Comparison of ENCODE assay signal across 13 cellular contexts in genomic region chr17:76120658-76121008, GRCh38. TPM values are rescaled to one million over a fixed set of nuclear protein-coding genes. Genes with fewer than 3 reads are reported as not detected.
DNase-seq lines count a peak whose midpoint lies in the region; ATAC-seq lines count a peak whose summit lies in the region.
"Had no signal": no experiment of that assay in that cellular context is flagged by ENCODE, and none has a peak within 500 bp of the region (broad histone marks: within the 10 kb centered on the region; RNA-seq: fewer than 3 reads in every experiment).

No MANE protein-coding gene starts in this region.

- no peak for ATAC-seq in naive thymus-derived CD4-positive, alpha-beta T cell
- no peak for ATAC-seq in HG02885 (IDR thresholded peaks at IDR 0.05; ENCODE audit: poor library complexity, unreplicated experiment)

- peaks cover 10% of the 10 kb centered on the region for H3K4me1 Mint-ChIP-seq in activated T-cell treated with anti-CD3 and anti-CD28 coated beads, Interleukin-2, amount 50 U/mL, for 24 hours (ENCODE audit: low read depth)
- H3K4me1 Mint-ChIP-seq in naive thymus-derived CD4-positive, alpha-beta T cell = peaks cover 4 to 26% (median 14%) of the 10 kb centered on the region in 7 donors

- POLR2A ChIA-PET in naive thymus-derived CD4-positive, alpha-beta T cell (lab: Charles Lee) = interaction anchor here (1.0 to 7.9 kb wide), 6 partner anchors 16 to 160 kb away, joined by 3 to 90 read pairs (median 4); partner anchors contain the start of gene EXOC7

- H3K27ac Mint-ChIP-seq in activated T-cell treated with anti-CD3 and anti-CD28 coated beads, Interleukin-2, amount 50 U/mL, for 24 hours = peak overlapping the region; percentile 12
- peak overlapping the region in 6 of 9 donors; percentile 58 to 72 (median 61) for H3K27ac Mint-ChIP-seq in naive thymus-derived CD4-positive, alpha-beta T cell

- H3K4me1 ChIP-seq in naive thymus-derived CD4-positive, alpha-beta T cell (ENCODE audit: control insufficient read depth in 2 of 2, insufficient read depth in 2 of 2, low read length in 2 of 2) = peaks cover 0 to 19% of the 10 kb centered on the region in 2 donors

- H3K9me3 ChIP-seq in naive thymus-derived CD4-positive, alpha-beta T cell (ENCODE audit: control insufficient read depth in 2 of 3, low read length in 3 of 3) = no peaks in the 10 kb centered on the region
- H3K9me3 ChIP-seq: lower lobe of right lung had no signal

- intact Hi-C loops in naive thymus-derived CD4-positive, alpha-beta T cell (cut with micrococcal nuclease) = loop anchor here (1.0 to 5.0 kb wide), 7 partner anchors 17 to 179 kb away; partner anchors contain the start of genes EXOC7 (in 1 of the 2) and FOXJ1 (in 1 of the 2)

- H3K9me3 Mint-ChIP-seq in activated T-cell treated with anti-CD3 and anti-CD28 coated beads, Interleukin-2, amount 50 U/mL, for 24 hours = no peaks in the 10 kb centered on the region
- peaks cover 0 to 2% (median 0%) of the 10 kb centered on the region in 11 donors for H3K9me3 Mint-ChIP-seq in naive thymus-derived CD4-positive, alpha-beta T cell

- H3K27me3 Mint-ChIP-seq in activated T-cell treated with anti-CD3 and anti-CD28 coated beads, Interleukin-2, amount 50 U/mL, for 24 hours = no peaks in the 10 kb centered on the region
- H3K27me3 Mint-ChIP-seq in naive thymus-derived CD4-positive, alpha-beta T cell = no peaks in the 10 kb centered on the region

- DNase-seq in activated T-cell treated with anti-CD3 and anti-CD28 coated beads, Interleukin-2, amount 50 U/mL, for 24 hours = no peak
- DNase-seq in activated T-cell treated with anti-CD3 and anti-CD28 coated beads for 4 hours = no peak
- no peak for DNase-seq in naive thymus-derived CD4-positive, alpha-beta T cell
- DNase-seq: MM.1S had no signal

- H3K4me3 ChIP-seq in naive thymus-derived CD4-positive, alpha-beta T cell (ENCODE audit: low read length) = no peak overlapping the region
- H3K4me3 ChIP-seq: GM12878, lower lobe of right lung, SK-N-MC had no signal

- H3K4me3 Mint-ChIP-seq in activated T-cell treated with anti-CD3 and anti-CD28 coated beads, Interleukin-2, amount 50 U/mL, for 24 hours = no peak overlapping the region
- peak overlapping the region in 6 of 10 donors; percentile 23 to 73 (median 45) for H3K4me3 Mint-ChIP-seq in naive thymus-derived CD4-positive, alpha-beta T cell

- H3K36me3 ChIP-seq in naive thymus-derived CD4-positive, alpha-beta T cell (ENCODE audit: control insufficient read depth in 2 of 3, insufficient read depth in 3 of 3, low read length in 3 of 3) = no peaks in the 10 kb centered on the region
- H3K36me3 ChIP-seq: lower lobe of right lung had no signal

- no peaks in the 10 kb centered on the region for H3K27me3 ChIP-seq in naive thymus-derived CD4-positive, alpha-beta T cell (ENCODE audit: control insufficient read depth in 2 of 2, insufficient read depth in 2 of 2, low read length in 2 of 2)

- CTCF ChIA-PET in naive thymus-derived CD4-positive, alpha-beta T cell (lab: Charles Lee) = interaction anchor here (0.8 to 13.6 kb wide), 14 partner anchors 9 to 180 kb away, joined by 3 to 191 read pairs (median 6); partner anchors contain the start of gene EXOC7

- H3K36me3 Mint-ChIP-seq in activated T-cell treated with anti-CD3 and anti-CD28 coated beads, Interleukin-2, amount 50 U/mL, for 24 hours (ENCODE audit: low read depth) = no peaks in the 10 kb centered on the region
- no peaks in the 10 kb centered on the region for H3K36me3 Mint-ChIP-seq in naive thymus-derived CD4-positive, alpha-beta T cell

- no peak overlapping the region for H3K27ac ChIP-seq in naive thymus-derived CD4-positive, alpha-beta T cell (ENCODE audit: low read depth, low read length)
- H3K27ac ChIP-seq: HL-60, lower lobe of right lung, SK-N-MC had no signal

RNA-seq across cellular contexts. Expression of gene EXOC7, which starts 17.0 kb away (rescaled TPM):
- total RNA-seq in naive thymus-derived CD4-positive, alpha-beta T cell = 100 to 1,000 TPM; 112 to 204 (median 160) TPM
- 10 to 100 TPM; 46.6 to 73.3 TPM for polyA plus RNA-seq in naive thymus-derived CD4-positive, alpha-beta T cell

RNA-seq across cellular contexts. Expression of gene FOXJ1, which starts 20.4 kb away (rescaled TPM):
- total RNA-seq in naive thymus-derived CD4-positive, alpha-beta T cell = 1 to 10 TPM in 4 of 5 experiments, under 1 TPM in 1; 0.29 to 2.2 (median 1.4) TPM
- 1 to 10 TPM in 1 of 2 donors, under 1 TPM in 1; 0.27 to 1.0 TPM for polyA plus RNA-seq in naive thymus-derived CD4-positive, alpha-beta T cell
- total RNA-seq: esophagus mucosa, GM12878 had no signal
- polyA plus RNA-seq: GM12878 had no signal

RNA-seq across cellular contexts. Expression of gene ZACN, which starts 41.7 kb away (rescaled TPM):
- total RNA-seq in naive thymus-derived CD4-positive, alpha-beta T cell = 1 to 10 TPM in 1 of 5 experiments, under 1 TPM in 3, not detected in 1; 0.24 to 1.1 (median 0.28) TPM
- polyA plus RNA-seq in naive thymus-derived CD4-positive, alpha-beta T cell = 1 to 10 TPM; 2.3 to 4.6 TPM
- total RNA-seq: chondrocyte, esophagus mucosa, lower lobe of right lung, osteocyte, ureter had no signal

RNA-seq across cellular contexts. Expression of gene GALR2, which starts 46.1 kb away (rescaled TPM):
- total RNA-seq in naive thymus-derived CD4-positive, alpha-beta T cell = 1 to 10 TPM in 2 of 5 experiments, not detected in 3; 1.0 to 1.2 TPM
- under 1 TPM in 1 of 2 donors, not detected in 1; 0.13 TPM for polyA plus RNA-seq in naive thymus-derived CD4-positive, alpha-beta T cell
- total RNA-seq: chondrocyte, lower lobe of right lung, osteocyte, ureter had no signal

RNA-seq across cellular contexts. Expression of gene SRP68, which starts 48.3 kb away (rescaled TPM):
- 100 to 1,000 TPM in 1 of 5 experiments, 10 to 100 TPM in 4; 70.8 to 105 (median 91.9) TPM for total RNA-seq in naive thymus-derived CD4-positive, alpha-beta T cell
- 10 to 100 TPM; 69.6 to 94.0 TPM for polyA plus RNA-seq in naive thymus-derived CD4-positive, alpha-beta T cell
